10 cellular contexts compared by ENCODE assay signal in the genomic region with DNA sequence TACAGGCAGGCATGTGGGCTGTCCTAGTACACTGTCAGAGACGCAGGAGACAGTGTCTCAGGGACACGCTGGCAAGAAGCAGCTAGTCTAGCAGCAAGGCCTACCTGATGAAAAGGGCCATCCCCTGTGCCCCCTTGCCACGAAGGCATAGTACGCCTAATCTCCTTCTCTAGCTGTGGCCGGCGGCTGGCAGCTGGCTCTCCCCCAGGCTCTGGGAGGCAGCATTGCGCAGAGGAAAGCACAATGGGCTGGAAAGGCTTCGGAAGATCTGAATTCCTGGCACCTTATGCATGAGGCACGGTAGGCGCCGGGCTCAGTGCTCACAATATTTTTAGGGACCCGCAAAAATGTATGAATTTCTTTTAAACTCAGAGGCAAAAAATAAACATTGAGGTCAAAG. TPM values are rescaled to one million over a fixed set of nuclear protein-coding genes. Genes with fewer than 3 reads are reported as not detected.
A peak's percentile ranks its signal among the peaks of the same experiment; 100 is the strongest.
DNase-seq lines count a peak whose midpoint lies in the region; ATAC-seq and TF ChIP-seq lines count a peak whose summit lies in the region.
"Had no signal": no experiment of that assay in that cellular context is flagged by ENCODE, and none has a peak within 500 bp of the region (broad histone marks: within the 10 kb centered on the region; RNA-seq: fewer than 3 reads in every experiment).

No MANE protein-coding gene starts in this region.

- H3K27ac ChIP-seq in thyroid gland = no peak overlapping the region

- intact Hi-C loops in thyroid gland (cut with DNase I) (loop anchor here (10.0 kb wide), 1 partner anchor 158 kb away; a partner anchor contains a TSS), Calu3 (cut with micrococcal nuclease; ENCODE audit: unreplicated experiment) (no loop called here)

- peak in 3 of 6 experiments; percentile 28 to 41 (median 34) for TF ChIP-seq CTCF in thyroid gland (IDR thresholded peaks at IDR 0.05)
- no peak for TF ChIP-seq CTCF in Calu3 (IDR thresholded peaks at IDR 0.05; ENCODE audit: unreplicated experiment)

- H3K4me1 Mint-ChIP-seq in Calu3 (ENCODE audit: low read depth, unreplicated experiment) = no peaks in the 10 kb centered on the region

- no peaks in the 10 kb centered on the region for H3K9me3 ChIP-seq in thyroid gland

- no peaks in the 10 kb centered on the region for H3K36me3 ChIP-seq in thyroid gland

- no peaks in the 10 kb centered on the region for H3K9me3 Mint-ChIP-seq in Calu3 (ENCODE audit: low read depth, unreplicated experiment)
- H3K9me3 Mint-ChIP-seq: stimulated activated naive B cell treated with anti-CD40 and anti-IgM and Interleukin-4, amounts not matched to agents 10 μg/mL and 1 μg/mL and 100 μg/mL, for 72 hours had no signal

- CTCF ChIA-PET in Calu3 (lab: Charles Lee) = interaction anchor here (0.6 to 1.6 kb wide), 4 partner anchors 10 to 1924 kb away, joined by 3 to 6 read pairs (median 4); no protein-coding TSS in a partner anchor

- 43 to 54% methylated on average over 10 to 12 of the region's 12 CpGs for WGBS in thyroid gland, 2 donors

- H3K36me3 Mint-ChIP-seq in Calu3 (ENCODE audit: insufficient read depth, unreplicated experiment) = peaks cover 12% of the 10 kb centered on the region
- H3K36me3 Mint-ChIP-seq: stimulated activated naive B cell treated with anti-CD40 and anti-IgM and Interleukin-4, amounts not matched to agents 10 μg/mL and 1 μg/mL and 100 μg/mL, for 72 hours had no signal

- TF ChIP-seq POLR2A in thyroid gland (IDR thresholded peaks at IDR 0.05) = no peak

- H3K27me3 ChIP-seq in thyroid gland = no peaks in the 10 kb centered on the region

- H3K4me3 ChIP-seq in thyroid gland (replicated peaks in 1 of 3) = no peak overlapping the region

- peaks cover 64% of the 10 kb centered on the region for H3K27me3 Mint-ChIP-seq in Calu3 (ENCODE audit: unreplicated experiment)

- DNase-seq in NCI-H345 (lab: John Stamatoyannopoulos, UW) = peak; percentile 25
- DNase-seq in NCI-H345 treated with DMSO at 0.1 percent for 48 hours (lab: John Stamatoyannopoulos, UW; ENCODE audit: unreplicated experiment) = no peak
- peak; percentile 82 for DNase-seq in cerebellar cortex (ENCODE audit: low spot score)
- peak; percentile 66 for DNase-seq in islet precursor cell
- DNase-seq in thyroid gland = peak; percentile 52 to 69
- DNase-seq in activated T-cell treated with anti-CD3 and anti-CD28 coated beads, Interleukin-2, amount 50 U/mL, for 48 hours = no peak
- DNase-seq in Calu3 = no peak
- DNase-seq: Kasumi-1; stimulated activated naive B cell treated with anti-CD40 and anti-IgM and Interleukin-4, amounts not matched to agents 10 μg/mL and 1 μg/mL and 100 μg/mL, for 72 hours had no signal

- no peak overlapping the region for H3K27ac Mint-ChIP-seq in Calu3 (ENCODE audit: unreplicated experiment)
- H3K27ac Mint-ChIP-seq: stimulated activated naive B cell treated with anti-CD40 and anti-IgM and Interleukin-4, amounts not matched to agents 10 μg/mL and 1 μg/mL and 100 μg/mL, for 72 hours had no signal

- BruUV-seq in Calu3 (replicated peaks; lab: Mats Ljungman, UMichigan) = no TSS peak

- no peak for ATAC-seq in HG02571 (IDR thresholded peaks at IDR 0.05; ENCODE audit: unreplicated experiment)
- ATAC-seq: stimulated activated naive B cell treated with anti-CD40 and anti-IgM and Interleukin-4, amounts not matched to agents 10 μg/mL and 1 μg/mL and 100 μg/mL, for 72 hours had no signal

- no peak overlapping the region for H3K4me3 Mint-ChIP-seq in Calu3 (ENCODE audit: low read depth, unreplicated experiment)

- peaks cover 3 to 22% of the 10 kb centered on the region in 2 donors for H3K4me1 ChIP-seq in thyroid gland

RNA-seq across cellular contexts. Expression of a gene that starts 16.0 kb away (rescaled TPM):
- total RNA-seq in thyroid gland (100 to 1,000 TPM; 225 to 336 (median 241) TPM), Calu3 (2022) (11.8 and 13.6 TPM in 2 replicates)

RNA-seq across cellular contexts. Expression of a gene that starts 28.6 kb away (rescaled TPM):
- total RNA-seq in thyroid gland (10 to 100 TPM; 27.3 to 63.5 (median 35.0) TPM), Calu3 (2022) (0.76 and 2.5 TPM in 2 replicates)

Comparison
In these comparisons a context has a peak if more than half of its experiments do, and no peak if none do; other contexts are left out.
1. DNase-seq: peak in NCI-H345 (single experiment), cerebellar cortex (single experiment), islet precursor cell (single experiment) and thyroid gland (2 of 2); none in NCI-H345 treated with DMSO at 0.1 percent for 48 hours (single experiment), activated T-cell treated with anti-CD3 and anti-CD28 coated beads, Interleukin-2, amount 50 U/mL, for 48 hours (0 of 2) and Calu3 (single experiment).
2. RNA of a gene that starts 16.0 kb away (total RNA-seq): 225 to 336 TPM in thyroid gland; 11.8 to 13.6 TPM in Calu3; every median in the first group is over 10 times any median in the second.